ENCODE assay signal across 10 cellular contexts in genomic region chr7:5452937-5453540, GRCh38. TPM values are rescaled to one million over a fixed set of nuclear protein-coding genes. Genes with fewer than 3 reads are reported as not detected.
DNase-seq lines count a peak whose midpoint lies in the region; ATAC-seq and TF ChIP-seq lines count a peak whose summit lies in the region.
"Had no signal": no experiment of that assay in that cellular context is flagged by ENCODE, and none has a peak within 500 bp of the region (broad histone marks: within the 10 kb centered on the region; RNA-seq: fewer than 3 reads in every experiment).

No MANE protein-coding gene starts in this region.

- no peak overlapping the region for H3K4me3 ChIP-seq in osteoblast (ENCODE audit: insufficient read depth, low read length)

- H3K36me3 ChIP-seq in osteoblast (ENCODE audit: insufficient read depth, low read length): no peaks in the 10 kb centered on the region

- H3K9me3 ChIP-seq in osteoblast (ENCODE audit: low read depth, low read length): no peaks in the 10 kb centered on the region

- peaks cover 2% of the 10 kb centered on the region for H4K20me1 ChIP-seq in osteoblast (ENCODE audit: insufficient read depth, low read length)

- H3K4me2 ChIP-seq in osteoblast (ENCODE audit: insufficient read depth, low read length): no peak overlapping the region

- TF ChIP-seq CTCF in osteoblast (IDR thresholded peaks at IDR 0.05; ENCODE audit: extremely low read depth, low read depth, low read length): no peak

- H3K79me2 ChIP-seq in osteoblast (ENCODE audit: insufficient read depth, low read length): no peaks in the 10 kb centered on the region

- H2AFZ ChIP-seq in osteoblast (ENCODE audit: low read length): no peak overlapping the region

- ATAC-seq in GM21515 (IDR thresholded peaks at IDR 0.05; ENCODE audit: unreplicated experiment): no peak
- no peak for ATAC-seq in GM21529 (IDR thresholded peaks at IDR 0.05; ENCODE audit: unreplicated experiment)

- DNase-seq in GF-D8 (lab: John Stamatoyannopoulos, UW) (peak; percentile 62), NCI-H2227 (lab: John Stamatoyannopoulos, UW; ENCODE audit: unreplicated experiment) (peak; percentile 28), cerebellum (ENCODE audit: low spot score) (peak; percentile 43), osteoblast (ENCODE audit: insufficient read length, low spot score, missing footprints) (peak; percentile 94), NCI-H1092 (lab: John Stamatoyannopoulos, UW) (no peak)
- DNase-seq in activated CD4-positive, alpha-beta T cell treated with anti-CD3 and anti-CD28 coated beads, Interleukin-2, amount 50 U/mL, for 4 hours: no peak
- DNase-seq: NCI-H1048, SHP77 had no signal

- H3K27me3 ChIP-seq in osteoblast (ENCODE audit: insufficient read depth, low read length): no peaks in the 10 kb centered on the region

- no peak overlapping the region for H3K27ac ChIP-seq in osteoblast (ENCODE audit: low read depth, low read length)

- H3K4me1 ChIP-seq in osteoblast (ENCODE audit: insufficient read depth, low read length): peaks cover 7% of the 10 kb centered on the region

RNA-seq across cellular contexts. Expression of gene TNRC18, which starts 29.4 kb away (rescaled TPM):
- total RNA-seq in cerebellum (64.9 TPM), osteoblast (61.3 and 83.6 TPM in 2 replicates)

Comparison
In these comparisons a context has a peak if more than half of its experiments do, and no peak if none do; other contexts are left out.
1. DNase-seq: peak in GF-D8 (single experiment), NCI-H2227 (single experiment), cerebellum (single experiment) and osteoblast (single experiment); none in activated CD4-positive, alpha-beta T cell treated with anti-CD3 and anti-CD28 coated beads, Interleukin-2, amount 50 U/mL, for 4 hours (0 of 2) and NCI-H1092 (single experiment).